ENCODE assay signal across 8 cellular contexts in the genomic region with DNA sequence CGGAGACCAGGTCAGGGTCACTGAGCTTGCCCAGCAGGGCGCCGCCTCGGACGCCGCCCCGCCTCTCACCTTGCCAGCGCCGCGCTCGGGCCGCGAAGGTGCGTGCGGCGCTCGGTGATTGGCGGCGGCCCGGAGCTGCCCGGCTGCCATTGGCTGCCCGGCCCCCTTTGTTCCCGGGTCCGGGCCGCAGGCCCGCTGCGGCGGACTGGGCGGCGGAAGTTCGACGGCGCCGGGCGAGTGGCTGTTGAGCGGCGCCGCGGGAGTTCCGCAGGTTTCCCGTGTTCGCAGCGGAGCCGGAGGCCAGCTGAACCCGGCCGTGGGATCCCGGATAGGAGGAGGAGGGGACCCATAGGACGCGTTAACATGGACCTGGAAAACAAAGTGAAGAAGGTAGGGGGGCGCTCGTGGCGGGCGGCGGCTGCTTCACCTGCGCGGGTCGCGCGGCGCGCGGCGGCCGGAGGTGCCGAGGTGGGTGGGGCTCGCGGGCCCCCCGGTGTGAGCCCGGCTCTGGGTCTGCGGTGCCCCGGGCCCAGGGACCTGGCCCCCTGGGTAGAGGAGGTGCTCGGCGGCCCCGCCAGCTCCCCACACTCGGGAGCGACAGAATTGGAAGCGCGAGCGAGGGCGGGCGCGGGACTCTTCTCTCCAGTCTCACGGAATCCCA. TPM values are rescaled to one million over a fixed set of nuclear protein-coding genes. Genes with fewer than 3 reads are reported as not detected.
DNase-seq lines count a peak whose midpoint lies in the region; ATAC-seq and TF ChIP-seq lines count a peak whose summit lies in the region.

A gene with protein sequence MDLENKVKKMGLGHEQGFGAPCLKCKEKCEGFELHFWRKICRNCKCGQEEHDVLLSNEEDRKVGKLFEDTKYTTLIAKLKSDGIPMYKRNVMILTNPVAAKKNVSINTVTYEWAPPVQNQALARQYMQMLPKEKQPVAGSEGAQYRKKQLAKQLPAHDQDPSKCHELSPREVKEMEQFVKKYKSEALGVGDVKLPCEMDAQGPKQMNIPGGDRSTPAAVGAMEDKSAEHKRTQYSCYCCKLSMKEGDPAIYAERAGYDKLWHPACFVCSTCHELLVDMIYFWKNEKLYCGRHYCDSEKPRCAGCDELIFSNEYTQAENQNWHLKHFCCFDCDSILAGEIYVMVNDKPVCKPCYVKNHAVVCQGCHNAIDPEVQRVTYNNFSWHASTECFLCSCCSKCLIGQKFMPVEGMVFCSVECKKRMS (plus strand): TSS at position 195 of the 661 bp plus-strand sequence. CDS start 169 bp downstream, at position 364.

- peak within 1 kb of the TSS; percentile 94 for H3K27ac Mint-ChIP-seq in T-helper 2 cell treated with Interferon-gamma antibody and Interleukin-4, amounts not matched to agents 5 μg/mL and 100 μg/mL, for 36 hours

- peak within 1 kb of the TSS; percentile 50 for H3K4me2 ChIP-seq in Karpas-422 (ENCODE audit: low read depth, low read length, poor library complexity, severe bottlenecking)

- peaks cover 3% of the 10 kb centered on the region for H3K27me3 Mint-ChIP-seq in T-helper 2 cell treated with Interferon-gamma antibody and Interleukin-4, amounts not matched to agents 5 μg/mL and 100 μg/mL, for 36 hours (ENCODE audit: low read depth)

- H3K9me2 ChIP-seq in Karpas-422 (replicated peaks; ENCODE audit: insufficient read depth, low read length) = no peaks in the 10 kb centered on the region

- H3K36me3 ChIP-seq in Karpas-422 (ENCODE audit: insufficient read depth, low read length) (no peaks in the 10 kb centered on the region), iPS-20b (ENCODE audit: insufficient read depth, low read depth, low read length) (no peaks in the 10 kb centered on the region)

- peak within 1 kb of the TSS; percentile 37; the same call in 1 of the 2 replicates for H3K4me3 ChIP-seq in Karpas-422 (ENCODE audit: low read length)
- peak within 1 kb of the TSS; percentile 72 for H3K4me3 ChIP-seq in astrocyte of the cerebellum (ENCODE audit: low read depth, low read length)
- H3K4me3 ChIP-seq in iPS-20b (ENCODE audit: low read length) = peak within 1 kb of the TSS; percentile 86

- TF ChIP-seq CTCF in astrocyte of the cerebellum (IDR thresholded peaks at IDR 0.05; ENCODE audit: low read depth, low read length, missing control alignments) = no peak

- H3K9me3 Mint-ChIP-seq in T-helper 2 cell treated with Interferon-gamma antibody and Interleukin-4, amounts not matched to agents 5 μg/mL and 100 μg/mL, for 36 hours = peaks cover 5% of the 10 kb centered on the region

- in situ Hi-C loops in astrocyte of the cerebellum (cut with HindIII; ENCODE audit: low sequenced_read_pairs) = no loop called here

- peaks cover 26% of the 10 kb centered on the region for H3K36me3 Mint-ChIP-seq in T-helper 2 cell treated with Interferon-gamma antibody and Interleukin-4, amounts not matched to agents 5 μg/mL and 100 μg/mL, for 36 hours (ENCODE audit: low read depth)

- no peaks in the 10 kb centered on the region for H4K20me1 ChIP-seq in Karpas-422 (ENCODE audit: insufficient read depth, low read depth, low read length)

- H3K4me1 ChIP-seq in Karpas-422 (ENCODE audit: low read length) (peaks cover 10% of the 10 kb centered on the region), iPS-20b (ENCODE audit: insufficient read depth, low read length) (peaks cover 11% of the 10 kb centered on the region)

- H3K27me3 ChIP-seq in Karpas-422 (ENCODE audit: low read length) (no peaks in the 10 kb centered on the region), iPS-20b (ENCODE audit: insufficient read depth, low read length) (peaks cover 20% of the 10 kb centered on the region)

- H3K9ac ChIP-seq in Karpas-422 (ENCODE audit: low read length) = 0 out of 2 replicates have a peak within 1 kb of the TSS, but pooled peaks have one; percentile 20
- peak within 1 kb of the TSS; percentile 38 for H3K9ac ChIP-seq in iPS-20b (ENCODE audit: low read depth, low read length)

- peak within 1 kb of the TSS; percentile 96 for H3K4me3 Mint-ChIP-seq in T-helper 2 cell treated with Interferon-gamma antibody and Interleukin-4, amounts not matched to agents 5 μg/mL and 100 μg/mL, for 36 hours

- 0 out of 2 replicates have a peak within 1 kb of the TSS, but pooled peaks have one; percentile 41 for H2AFZ ChIP-seq in Karpas-422 (ENCODE audit: low read length)

- H3K4me1 Mint-ChIP-seq in T-helper 2 cell treated with Interferon-gamma antibody and Interleukin-4, amounts not matched to agents 5 μg/mL and 100 μg/mL, for 36 hours (ENCODE audit: low read depth) = peaks cover 43% of the 10 kb centered on the region

- ATAC-seq in GM21717 (IDR thresholded peaks at IDR 0.05; ENCODE audit: unreplicated experiment) = peak; percentile 88

- DNase-seq in ELF-1 (ENCODE audit: low read depth, low spot score) (peak; percentile 86), Karpas-422 (no peak), astrocyte of the cerebellum (ENCODE audit: low read depth) (no peak), NCI-H446 treated with DMSO at 0.1 percent for 48 hours (lab: John Stamatoyannopoulos, UW) (no peak)
- DNase-seq in T-helper 2 cell treated with Interferon-gamma antibody and Interleukin-4, amounts not matched to agents 5 μg/mL and 100 μg/mL, for 36 hours (ENCODE audit: low spot score) = peak; percentile 76
- peak; percentile 40 to 61 (median 42) for DNase-seq in stimulated activated CD4-positive, alpha-beta T cell treated with anti-CD3 and anti-CD28 coated beads, Interleukin-12 subunit alpha, Interleukin-12 subunit beta, amount 100 ng/mL, for 48 hours (ENCODE audit: low read depth in 2 of 3, low spot score in 1 of 3)

- H3K79me2 ChIP-seq in Karpas-422 (ENCODE audit: low read length) = no peaks in the 10 kb centered on the region

- H3K27ac ChIP-seq in Karpas-422 (ENCODE audit: low read length) (no peak within 1 kb of the TSS), iPS-20b (ENCODE audit: low read length) (no peak within 1 kb of the TSS)

- no peaks in the 10 kb centered on the region for H3K9me3 ChIP-seq in Karpas-422 (ENCODE audit: low read length)
- H3K9me3 ChIP-seq in iPS-20b (ENCODE audit: insufficient read depth, low read depth, low read length) = no peaks in the 10 kb centered on the region

RNA-seq across cellular contexts. Expression of the gene that starts here (rescaled TPM):
- not detected in 2 replicates for total RNA-seq in Karpas-422 (2014; rRNA removed; shearing (Covaris generic); ENCODE audit: low replicate concordance)

Comparison
In these comparisons a context has a peak if more than half of its experiments do, and no peak if none do; other contexts are left out.
1. DNase-seq: peak in ELF-1 (single experiment), T-helper 2 cell treated with Interferon-gamma antibody and Interleukin-4, amounts not matched to agents 5 μg/mL and 100 μg/mL, for 36 hours (single experiment) and stimulated activated CD4-positive, alpha-beta T cell treated with anti-CD3 and anti-CD28 coated beads, Interleukin-12 subunit alpha, Interleukin-12 subunit beta, amount 100 ng/mL, for 48 hours (3 of 3); none in Karpas-422 (single experiment), astrocyte of the cerebellum (single experiment) and NCI-H446 treated with DMSO at 0.1 percent for 48 hours (single experiment).
2. Peak in every context shown above with its lines, with median percentiles within 50 percentile points of each other: H3K4me3 ChIP-seq.